ENCODE assay signal across 8 cellular contexts in genomic region chr6:32086661-32087573, GRCh38. TPM values are rescaled to one million over a fixed set of nuclear protein-coding genes. Genes with fewer than 3 reads are reported as not detected.
DNase-seq lines count a peak whose midpoint lies in the region; ATAC-seq and TF ChIP-seq lines count a peak whose summit lies in the region.

No MANE protein-coding gene starts in this region.

- H3K4me3 ChIP-seq in hepatocyte = no peak overlapping the region
- H3K4me3 ChIP-seq in thoracic aorta = peak overlapping the region; percentile 61

- peak overlapping the region; percentile 72 for H3K4me2 ChIP-seq in hepatocyte

- no peaks in the 10 kb centered on the region for H3K27me3 ChIP-seq in hepatocyte
- no peaks in the 10 kb centered on the region for H3K27me3 ChIP-seq in thoracic aorta (replicated peaks; ENCODE audit: insufficient read depth)

- H3K9me2 ChIP-seq in hepatocyte (replicated peaks; ENCODE audit: insufficient read depth) = no peaks in the 10 kb centered on the region

- H3K27ac ChIP-seq in hepatocyte (peak overlapping the region; percentile 75), thoracic aorta (peak overlapping the region; percentile 42 to 62)

- DNase-seq in AG09319 (ENCODE audit: extremely low read depth, low read depth) (peak; percentile 44), HCEC 1CT (peak; percentile 82), hepatocyte (ENCODE audit: low spot score) (no peak), thoracic aorta (ENCODE audit: low spot score) (no peak), hippocampal formation (lab: John Stamatoyannopoulos, UW) (no peak)
- peak; percentile 64 to 66 for DNase-seq in activated T-cell treated with anti-CD3 and anti-CD28 coated beads, Interleukin-2, amount 50 U/mL, for 48 hours

- H3K4me1 ChIP-seq in hepatocyte (ENCODE audit: insufficient read depth) (peaks cover 41% of the 10 kb centered on the region), thoracic aorta (ENCODE audit: control insufficient read depth in 1 of 2, low read depth in 2 of 2) (peaks cover 26 to 45% of the 10 kb centered on the region in 2 donors)

- H3K79me2 ChIP-seq in hepatocyte = no peaks in the 10 kb centered on the region

- no peak overlapping the region for H2AFZ ChIP-seq in hepatocyte

- WGBS in hepatocyte (ENCODE audit: low lambda C conversion rate, missing lambda C conversion rate) = 46% methylated on average over 28 of the region's 45 CpGs

- TF ChIP-seq CTCF in AG09319 (IDR thresholded peaks at IDR 0.05; ENCODE audit: low read depth, low read length) (no peak), hepatocyte (IDR thresholded peaks at IDR 0.05; ENCODE audit: poor library complexity) (no peak), thoracic aorta (IDR thresholded peaks at IDR 0.05) (no peak)

- H3K36me3 ChIP-seq in hepatocyte (replicated peaks; ENCODE audit: insufficient read depth, low read depth) (no peaks in the 10 kb centered on the region), thoracic aorta (no peaks in the 10 kb centered on the region)

- H3K9me3 ChIP-seq in hepatocyte (ENCODE audit: low read depth) (no peaks in the 10 kb centered on the region), thoracic aorta (no peaks in the 10 kb centered on the region)

- no peaks in the 10 kb centered on the region for H4K20me1 ChIP-seq in hepatocyte (ENCODE audit: insufficient read depth, poor library complexity, severe bottlenecking)

- ATAC-seq in thoracic aorta (ENCODE audit: insufficient number of reproducible peaks, low FRiP score, low read depth) (no peak), HG03108 (IDR thresholded peaks at IDR 0.05; ENCODE audit: unreplicated experiment) (no peak), GM19452 (IDR thresholded peaks at IDR 0.05; ENCODE audit: unreplicated experiment) (no peak)

RNA-seq across cellular contexts. Expression of gene TNXB, which starts 22.2 kb away (rescaled TPM):
- total RNA-seq in hepatocyte = 11.6 and 22.0 TPM in 2 replicates
- polyA plus RNA-seq in hepatocyte = 7.3 and 9.2 TPM in 2 replicates
- total RNA-seq in thoracic aorta = 100 to 1,000 TPM; 194 to 210 TPM

RNA-seq across cellular contexts. Expression of gene ATF6B, which starts 41.1 kb away (rescaled TPM):
- total RNA-seq in hepatocyte (37.9 and 41.9 TPM in 2 replicates), thoracic aorta (10 to 100 TPM; 38.2 to 60.9 TPM)
- 43.7 and 52.6 TPM in 2 replicates for polyA plus RNA-seq in hepatocyte

RNA-seq across cellular contexts. Expression of gene FKBPL, which starts 43.2 kb away (rescaled TPM):
- total RNA-seq in hepatocyte (5.7 and 6.0 TPM in 2 replicates), thoracic aorta (1 to 10 TPM in 1 of 2 donors, under 1 TPM in 1; 0.41 to 3.2 TPM)
- polyA plus RNA-seq in hepatocyte = 6.2 and 6.3 TPM in 2 replicates

RNA-seq across cellular contexts. Expression of gene CYP21A2, which starts 48.7 kb away (rescaled TPM):
- total RNA-seq in hepatocyte (0.12 and 1.4 TPM in 2 replicates), thoracic aorta (1 to 10 TPM in 1 of 2 donors, not detected in 1; 2.4 TPM)
- 1.7 and 2.4 TPM in 2 replicates for polyA plus RNA-seq in hepatocyte

Comparison
In these comparisons a context has a peak if more than half of its experiments do, and no peak if none do; other contexts are left out.
1. DNase-seq: peak in AG09319 (single experiment), HCEC 1CT (single experiment) and activated T-cell treated with anti-CD3 and anti-CD28 coated beads, Interleukin-2, amount 50 U/mL, for 48 hours (2 of 2); none in hepatocyte (single experiment), thoracic aorta (single experiment) and hippocampal formation (0 of 2).